11 cellular contexts compared by ENCODE assay signal in the genomic region with DNA sequence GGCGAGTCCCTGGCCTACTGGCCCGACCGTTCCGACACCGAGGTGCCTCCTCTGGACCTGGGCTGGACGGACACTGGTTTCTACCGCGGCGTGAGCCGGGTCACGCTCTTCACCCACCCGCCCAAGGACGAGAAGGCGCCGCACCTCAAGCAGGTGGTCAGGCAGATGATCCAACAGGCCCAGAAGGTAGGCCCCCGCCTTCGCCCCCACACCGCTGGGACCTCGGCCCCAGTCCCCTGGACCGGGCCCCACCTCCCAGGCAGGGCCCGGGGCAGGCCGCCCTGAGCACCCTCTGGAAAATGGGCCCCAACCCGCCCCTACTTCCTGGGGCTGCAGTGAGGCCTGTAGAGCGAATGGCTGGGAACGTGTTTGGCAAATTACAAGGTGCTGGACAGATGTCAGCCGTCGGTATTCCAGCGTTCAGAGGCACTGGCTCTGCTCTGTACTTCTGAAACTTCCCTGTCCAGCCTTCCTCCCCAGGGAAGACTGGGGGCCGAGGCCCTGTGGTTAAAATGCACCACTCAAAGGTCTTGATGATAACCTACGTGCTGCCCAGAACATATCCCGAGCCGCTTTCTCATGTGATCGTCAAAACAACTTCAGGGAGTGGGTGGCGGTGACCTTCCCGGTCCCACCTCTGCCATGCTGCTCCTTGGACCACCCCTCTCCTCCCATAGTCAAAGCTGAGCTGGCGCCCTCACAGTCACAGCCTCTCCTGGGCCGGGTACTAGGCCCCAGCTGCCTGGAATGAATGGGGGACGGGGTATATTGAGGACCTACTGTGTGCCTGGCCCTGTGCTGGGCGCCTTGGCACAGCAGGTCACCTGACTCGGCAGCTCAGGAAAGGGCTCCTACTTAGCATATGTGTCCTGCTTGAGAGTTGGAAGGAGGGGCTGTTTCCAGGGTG. TPM values are rescaled to one million over a fixed set of nuclear protein-coding genes. Genes with fewer than 3 reads are reported as not detected.
DNase-seq lines count a peak whose midpoint lies in the region; ATAC-seq and TF ChIP-seq lines count a peak whose summit lies in the region.
"Had no signal": no experiment of that assay in that cellular context is flagged by ENCODE, and none has a peak within 500 bp of the region (broad histone marks: within the 10 kb centered on the region; RNA-seq: fewer than 3 reads in every experiment).

No MANE protein-coding gene starts in this region.

- H3K27me3 Mint-ChIP-seq in activated B cell treated with CpG ODN at 0.5 μM for 24 hours, result peaks cover 43% of the 10 kb centered on the region

- TF ChIP-seq EP300 in sigmoid colon (IDR thresholded peaks at IDR 0.05), result no peak

- H3K4me3 Mint-ChIP-seq in activated B cell treated with CpG ODN at 0.5 μM for 24 hours, result peak overlapping the region; percentile 44

- H3K27ac ChIP-seq in sigmoid colon, result peak overlapping the region in 3 of 4 donors; percentile 31 to 49 (median 48)
- H3K27ac ChIP-seq: A549 had no signal

- H3K36me3 ChIP-seq in iPS-15b (ENCODE audit: control insufficient read depth, insufficient read depth, low read length) (peaks cover 5% of the 10 kb centered on the region), sigmoid colon (no peaks in the 10 kb centered on the region)

- no peak overlapping the region for H3K27ac Mint-ChIP-seq in activated B cell treated with CpG ODN at 0.5 μM for 24 hours

- H3K4me3 ChIP-seq in iPS-15b (ENCODE audit: low read depth, low read length) (peak overlapping the region; percentile 72), sigmoid colon (peak overlapping the region in 3 of 4 donors; percentile 20 to 27 (median 23))
- H3K4me3 ChIP-seq: A549 had no signal

- no peaks in the 10 kb centered on the region for H3K9me3 ChIP-seq in iPS-15b (ENCODE audit: control insufficient read depth, insufficient read depth, low read length)
- no peaks in the 10 kb centered on the region for H3K9me3 ChIP-seq in sigmoid colon
- H3K9me3 ChIP-seq: A549 had no signal

- H3K4me1 ChIP-seq in iPS-15b (ENCODE audit: control insufficient read depth, insufficient read depth, low read length), result peaks cover 40% of the 10 kb centered on the region
- peaks cover 0 to 18% (median 8%) of the 10 kb centered on the region in 4 donors for H3K4me1 ChIP-seq in sigmoid colon

- peak overlapping the region; percentile 65 for H3K9ac ChIP-seq in iPS-15b (ENCODE audit: low read depth, low read length)

- WGBS in sigmoid colon, 2 donors, result 15 to 52% methylated on average over 40 of the region's 40 CpGs

- no peak for TF ChIP-seq CTCF in activated B cell treated with CpG ODN at 0.5 μM for 24 hours (IDR thresholded peaks at IDR 0.05)
- no peak for TF ChIP-seq CTCF in sigmoid colon (IDR thresholded peaks at IDR 0.05)
- TF ChIP-seq CTCF in GM20000 (IDR thresholded peaks at IDR 0.05; ENCODE audit: extremely low read depth, missing control alignments), result no peak

- ATAC-seq in activated B cell treated with CpG ODN at 0.5 μM for 24 hours (ENCODE audit: low read depth) (no peak), HG03469 (IDR thresholded peaks at IDR 0.05; ENCODE audit: unreplicated experiment) (no peak), GM21529 (IDR thresholded peaks at IDR 0.05; ENCODE audit: unreplicated experiment) (no peak)
- ATAC-seq: A549 had no signal

- CTCF ChIA-PET in activated B cell treated with CpG ODN at 0.5 μM for 24 hours (lab: Charles Lee), result no interaction called here

- H3K27me3 ChIP-seq in iPS-15b (ENCODE audit: control insufficient read depth, insufficient read depth, low read length), result peaks cover 34% of the 10 kb centered on the region
- peaks cover 16 to 53% (median 47%) of the 10 kb centered on the region in 3 donors for H3K27me3 ChIP-seq in sigmoid colon

- peaks cover 6% of the 10 kb centered on the region for H3K4me1 Mint-ChIP-seq in activated B cell treated with CpG ODN at 0.5 μM for 24 hours

- TF ChIP-seq POLR2A in sigmoid colon (IDR thresholded peaks at IDR 0.05), result no peak

- POLR2A ChIA-PET in activated B cell treated with CpG ODN at 0.5 μM for 24 hours (lab: Charles Lee), result interaction anchor here (0.5 kb wide), 1 partner anchor 350 kb away, joined by 9 read pairs; no protein-coding TSS in a partner anchor

- no peaks in the 10 kb centered on the region for H3K9me3 Mint-ChIP-seq in activated B cell treated with CpG ODN at 0.5 μM for 24 hours

- H3K36me3 Mint-ChIP-seq in activated B cell treated with CpG ODN at 0.5 μM for 24 hours (ENCODE audit: low read depth), result no peaks in the 10 kb centered on the region

- DNase-seq in NCI-H2029 (lab: John Stamatoyannopoulos, UW) (peak; percentile 16), NCI-H2029 treated with DMSO at 0.1 percent for 48 hours (lab: John Stamatoyannopoulos, UW) (no peak), activated B cell treated with CpG ODN at 0.5 μM for 24 hours (no peak), sigmoid colon (no peak), GM20000 (ENCODE audit: low spot score) (no peak)
- DNase-seq: NCI-H2081 treated with DMSO at 0.1 percent for 48 hours had no signal

- intact Hi-C loops in activated B cell treated with CpG ODN at 0.5 μM for 24 hours (cut with micrococcal nuclease), result no loop called here
- intact Hi-C loops in sigmoid colon (cut with DNase I), result no loop called here

RNA-seq across cellular contexts. Expression of a gene that starts 0.8 kb away (rescaled TPM):
- total RNA-seq in activated B cell treated with CpG ODN at 0.5 μM for 24 hours, result 0.02 and 0.13 TPM in 2 replicates
- total RNA-seq in sigmoid colon, result under 1 TPM; under 0.01 to 0.71 (median 0.08) TPM
- 10 to 100 TPM; 10.2 to 19.5 (median 17.8) TPM for polyA plus RNA-seq in sigmoid colon
- polyA plus RNA-seq: A549 had no signal

RNA-seq across cellular contexts. Expression of a gene that starts 35.4 kb away (rescaled TPM):
- total RNA-seq in activated B cell treated with CpG ODN at 0.5 μM for 24 hours (0.58 TPM in 1 of 2 replicates, not detected in the other), sigmoid colon (not detected)
- under 1 TPM in 1 of 3 donors, not detected in 2; 0.41 TPM for polyA plus RNA-seq in sigmoid colon
- polyA plus RNA-seq: A549, neural cell had no signal
